1 cellular context compared by ENCODE assay signal in genomic region chr11:67489860-67490726, GRCh38.
A peak's percentile ranks its signal among the peaks of the same experiment; 100 is the strongest.
TF ChIP-seq lines count a peak whose summit lies in the region.

No MANE protein-coding gene starts in this region.

TF ChIP-seq in K562, 482 proteins besides CTCF, POLR2A, EP300 and RAD21:
- TF ChIP-seq PHF20 (IDR thresholded peaks at IDR 0.05; ENCODE audit: partially characterized antibody) (no peak), POLR2G (IDR thresholded peaks at IDR 0.05; ENCODE audit: low read depth, low read length) (peak; percentile 68), POLR2B (IDR thresholded peaks at IDR 0.05; ENCODE audit: low read depth, partially characterized antibody) (peak; percentile 8)
TF ChIP-seq in K562: peak in this region for 2.
